8 cellular contexts compared by ENCODE assay signal in genomic region chr6:28981833-28982475, GRCh38. TPM values are rescaled to one million over a fixed set of nuclear protein-coding genes. Genes with fewer than 3 reads are reported as not detected.
DNase-seq lines count a peak whose midpoint lies in the region; ATAC-seq and TF ChIP-seq lines count a peak whose summit lies in the region.

No MANE protein-coding gene starts in this region.

- no peaks in the 10 kb centered on the region for H4K20me1 ChIP-seq in Karpas-422 (ENCODE audit: insufficient read depth, low read depth, low read length)

- H3K27me3 ChIP-seq in Karpas-422 (ENCODE audit: low read length) (no peaks in the 10 kb centered on the region), RWPE2 (ENCODE audit: insufficient read depth, poor library complexity, severe bottlenecking) (no peaks in the 10 kb centered on the region)

- no peaks in the 10 kb centered on the region for H3K36me3 ChIP-seq in Karpas-422 (ENCODE audit: insufficient read depth, low read length)
- no peaks in the 10 kb centered on the region for H3K36me3 ChIP-seq in RWPE2 (ENCODE audit: low read depth)

- H3K27ac ChIP-seq in Karpas-422 (ENCODE audit: low read length) (no peak overlapping the region), RWPE2 (ENCODE audit: poor library complexity, severe bottlenecking) (peak overlapping the region; percentile 94)

- peak overlapping the region; percentile 54 for H3K9ac ChIP-seq in Karpas-422 (ENCODE audit: low read length)

- no peaks in the 10 kb centered on the region for H3K9me2 ChIP-seq in Karpas-422 (replicated peaks; ENCODE audit: insufficient read depth, low read length)

- TF ChIP-seq CTCF in RWPE2 (IDR thresholded peaks at IDR 0.05; ENCODE audit: poor library complexity, severe bottlenecking) (no peak), nephron (IDR thresholded peaks at IDR 0.05; ENCODE audit: unreplicated experiment in 3 of 3) (no peak)

- H2AFZ ChIP-seq in Karpas-422 (ENCODE audit: low read length): 0 out of 2 replicates have a peak overlapping the region, but pooled peaks have one; percentile 49

- H3K36me3 Mint-ChIP-seq in nephron (ENCODE audit: low read depth): peaks cover 5% of the 10 kb centered on the region

- peaks cover 18% of the 10 kb centered on the region for H3K4me1 ChIP-seq in Karpas-422 (ENCODE audit: low read length)
- H3K4me1 ChIP-seq in RWPE2 (ENCODE audit: insufficient read depth, poor library complexity, severe bottlenecking): peaks cover 13% of the 10 kb centered on the region

- H3K4me3 ChIP-seq in Karpas-422 (ENCODE audit: low read length): peak overlapping the region; percentile 81
- peak overlapping the region; percentile 49 for H3K4me3 ChIP-seq in RWPE2 (ENCODE audit: severe bottlenecking)

- no peaks in the 10 kb centered on the region for H3K79me2 ChIP-seq in Karpas-422 (ENCODE audit: low read length)

- H3K27ac Mint-ChIP-seq in nephron: peak overlapping the region; percentile 77 to 91 (median 86)

- peaks cover 31% of the 10 kb centered on the region for H3K27me3 Mint-ChIP-seq in nephron (ENCODE audit: low read depth)

- H3K9me3 Mint-ChIP-seq in nephron: peaks cover 6% of the 10 kb centered on the region

- DNase-seq in C1 segment of cervical spinal cord (lab: John Stamatoyannopoulos, UW): peak in 13 of 14 donors; percentile 19 to 85 (median 62)
- peak; percentile 91 for DNase-seq in Karpas-422
- no peak for DNase-seq in RWPE2 (ENCODE audit: low spot score)
- DNase-seq in activated effector memory CD4-positive, alpha-beta T cell treated with Interleukin-2 at 50 U/mL for 16 hours: peak; percentile 44
- DNase-seq in fibroblast of the conjunctiva (ENCODE audit: low read depth): peak; percentile 88
- DNase-seq in stimulated activated naive CD8-positive, alpha-beta T cell treated with anti-CD3 and anti-CD28 coated beads, Interleukin-15, Interleukin-2, amounts not matched to agents 100 U/mL and 50 U/mL, for 24 hours: peak; percentile 76

- ATAC-seq in GM21515 (IDR thresholded peaks at IDR 0.05; ENCODE audit: unreplicated experiment) (peak; percentile 45), RWPE2 (ENCODE audit: low read depth) (peak; percentile 8)
- ATAC-seq in stimulated activated naive CD8-positive, alpha-beta T cell treated with anti-CD3 and anti-CD28 coated beads, Interleukin-15, Interleukin-2, amounts not matched to agents 100 U/mL and 50 U/mL, for 24 hours: peak; percentile 45

- H3K9me3 ChIP-seq in Karpas-422 (ENCODE audit: low read length): no peaks in the 10 kb centered on the region
- H3K9me3 ChIP-seq in RWPE2 (ENCODE audit: severe bottlenecking): no peaks in the 10 kb centered on the region

- peaks cover 25% of the 10 kb centered on the region for H3K4me1 Mint-ChIP-seq in nephron

- peak overlapping the region; percentile 90 for H3K4me2 ChIP-seq in Karpas-422 (ENCODE audit: low read depth, low read length, poor library complexity, severe bottlenecking)

- H3K4me3 Mint-ChIP-seq in nephron: peak overlapping the region; percentile 84 to 94 (median 90)

RNA-seq across cellular contexts. Expression of gene ZNF311, which starts 23.2 kb away (rescaled TPM):
- total RNA-seq in Karpas-422 (2014; rRNA removed; shearing (Covaris generic); ENCODE audit: low replicate concordance): not detected in 2 replicates

RNA-seq across cellular contexts. Expression of gene TRIM27, which starts 58.2 kb away (rescaled TPM):
- 84.3 and 87.8 TPM in 2 replicates for total RNA-seq in Karpas-422 (2014; rRNA removed; shearing (Covaris generic); ENCODE audit: low replicate concordance)
